In genomic region chr12:6965026-6965661, GRCh38 we compare ENCODE assay signal across 8 cellular contexts. TPM values are rescaled to one million over a fixed set of nuclear protein-coding genes. Genes with fewer than 3 reads are reported as not detected.
A peak's percentile ranks its signal among the peaks of the same experiment; 100 is the strongest.
DNase-seq lines count a peak whose midpoint lies in the region; ATAC-seq, FAIRE-seq and TF ChIP-seq lines count a peak whose summit lies in the region.

No MANE protein-coding gene starts in this region.

- DNase-seq in GM20000 (ENCODE audit: low spot score): peak; percentile 82
- peak; percentile 60 for DNase-seq in NCI-H1048 (lab: John Stamatoyannopoulos, UW)
- DNase-seq in SKM-1 (lab: John Stamatoyannopoulos, UW; ENCODE audit: unreplicated experiment): peak; percentile 7
- DNase-seq in activated naive CD8-positive, alpha-beta T cell treated with anti-CD3 and anti-CD28 coated beads, Interleukin-2, amount 10 ng/mL, durations not matched to agents 7 days and 5 days: peak; percentile 85
- DNase-seq in Right ventricle myocardium superior: peak; percentile 88
- DNase-seq in psoas muscle: peak; percentile 89 to 93
- DNase-seq in urothelium cell line (ENCODE audit: low spot score): peak; percentile 81

- peaks cover 21% of the 10 kb centered on the region for H3K36me3 Mint-ChIP-seq in activated naive CD8-positive, alpha-beta T cell treated with anti-CD3 and anti-CD28 coated beads, Interleukin-2, amount 10 ng/mL, durations not matched to agents 7 days and 5 days

- POLR2A ChIA-PET in activated naive CD8-positive, alpha-beta T cell treated with anti-CD3 and anti-CD28 coated beads, Interleukin-2, amount 10 ng/mL, durations not matched to agents 7 days and 5 days (lab: Charles Lee): interaction anchor here (1.0 to 13.5 kb wide), 4 partner anchors 21 to 143 kb away, joined by 3 to 1055 read pairs (median 6); partner anchors contain the start of genes C12orf57, PTPN6 and RNU7-1

- H3K4me1 Mint-ChIP-seq in activated naive CD8-positive, alpha-beta T cell treated with anti-CD3 and anti-CD28 coated beads, Interleukin-2, amount 10 ng/mL, durations not matched to agents 7 days and 5 days: peaks cover 46% of the 10 kb centered on the region

- no peaks in the 10 kb centered on the region for H3K9me3 Mint-ChIP-seq in activated naive CD8-positive, alpha-beta T cell treated with anti-CD3 and anti-CD28 coated beads, Interleukin-2, amount 10 ng/mL, durations not matched to agents 7 days and 5 days

- H3K9me3 ChIP-seq in psoas muscle: no peaks in the 10 kb centered on the region

- H3K4me3 Mint-ChIP-seq in activated naive CD8-positive, alpha-beta T cell treated with anti-CD3 and anti-CD28 coated beads, Interleukin-2, amount 10 ng/mL, durations not matched to agents 7 days and 5 days: no peak overlapping the region

- no peak for FAIRE-seq in urothelium cell line (lab: Jason Lieb, UNC)

- H3K27ac ChIP-seq in C4-2B (peak overlapping the region; percentile 99), psoas muscle (peak overlapping the region; percentile 85)

- peaks cover 18 to 47% of the 10 kb centered on the region in 2 donors for H3K36me3 ChIP-seq in psoas muscle (ENCODE audit: insufficient read depth in 1 of 2, low read depth in 1 of 2)

- intact Hi-C loops in Right ventricle myocardium superior (cut with DNase I): no loop called here
- intact Hi-C loops in psoas muscle (cut with DNase I): loop anchor here in 1 of 2 donors (5.0 kb wide), 1 partner anchor 52 kb away; the partner anchor contains the start of gene LPCAT3

- TF ChIP-seq CTCF in C4-2B (conservative IDR thresholded peaks at IDR 0.05) (peak; percentile 96), GM20000 (IDR thresholded peaks at IDR 0.05; ENCODE audit: extremely low read depth, missing control alignments) (peak; percentile 91), psoas muscle (IDR thresholded peaks at IDR 0.05) (peak; percentile 87)

- WGBS in psoas muscle, 3 donors: 20 to 25% (median 21%) methylated on average over 12 of the region's 12 CpGs

- H3K4me1 ChIP-seq in psoas muscle: peaks cover 29% of the 10 kb centered on the region

- peak; percentile 61 for ATAC-seq in activated naive CD8-positive, alpha-beta T cell treated with anti-CD3 and anti-CD28 coated beads, Interleukin-2, amount 10 ng/mL, durations not matched to agents 7 days and 5 days (ENCODE audit: low read depth)
- ATAC-seq in Right ventricle myocardium superior (ENCODE audit: poor library complexity) (peak; percentile 81), psoas muscle (peak; percentile 68 to 83 (median 77))

- H3K27ac Mint-ChIP-seq in activated naive CD8-positive, alpha-beta T cell treated with anti-CD3 and anti-CD28 coated beads, Interleukin-2, amount 10 ng/mL, durations not matched to agents 7 days and 5 days: peak overlapping the region; percentile 51

- H3K4me3 ChIP-seq in psoas muscle: no peak overlapping the region

- H3K27me3 Mint-ChIP-seq in activated naive CD8-positive, alpha-beta T cell treated with anti-CD3 and anti-CD28 coated beads, Interleukin-2, amount 10 ng/mL, durations not matched to agents 7 days and 5 days: no peaks in the 10 kb centered on the region

- H3K27me3 ChIP-seq in psoas muscle (ENCODE audit: insufficient read depth in 3 of 3, low read length in 2 of 3): no peaks in the 10 kb centered on the region

RNA-seq across cellular contexts. Expression of gene PHB2, which starts 5.3 kb away (rescaled TPM):
- total RNA-seq in activated naive CD8-positive, alpha-beta T cell treated with anti-CD3 and anti-CD28 coated beads, Interleukin-2, amount 10 ng/mL, durations not matched to agents 7 days and 5 days: 100 to 1,000 TPM; 175 to 189 TPM
- total RNA-seq in Right ventricle myocardium superior (136 TPM), psoas muscle (100 to 1,000 TPM; 137 to 278 (median 180) TPM)
- 100 to 1,000 TPM; 176 to 381 (median 208) TPM for polyA plus RNA-seq in psoas muscle

RNA-seq across cellular contexts. Expression of gene EMG1, which starts 5.6 kb away (rescaled TPM):
- total RNA-seq in activated naive CD8-positive, alpha-beta T cell treated with anti-CD3 and anti-CD28 coated beads, Interleukin-2, amount 10 ng/mL, durations not matched to agents 7 days and 5 days: 10 to 100 TPM; 50.0 to 55.7 TPM
- 39.0 TPM for total RNA-seq in Right ventricle myocardium superior
- 10 to 100 TPM; 30.1 to 59.4 (median 44.8) TPM for total RNA-seq in psoas muscle
- polyA plus RNA-seq in psoas muscle: 10 to 100 TPM; 26.6 to 66.5 (median 50.4) TPM

RNA-seq across cellular contexts. Expression of gene PTPN6, which starts 14.0 kb away (rescaled TPM):
- 100 to 1,000 TPM; 349 to 370 TPM for total RNA-seq in activated naive CD8-positive, alpha-beta T cell treated with anti-CD3 and anti-CD28 coated beads, Interleukin-2, amount 10 ng/mL, durations not matched to agents 7 days and 5 days
- total RNA-seq in Right ventricle myocardium superior (7.2 TPM), psoas muscle (1 to 10 TPM; 3.6 to 7.6 (median 4.6) TPM)
- 1 to 10 TPM; 1.3 to 2.6 (median 2.1) TPM for polyA plus RNA-seq in psoas muscle

RNA-seq across cellular contexts. Expression of gene C12orf57, which starts 21.3 kb away (rescaled TPM):
- 100 to 1,000 TPM; 210 to 217 TPM for total RNA-seq in activated naive CD8-positive, alpha-beta T cell treated with anti-CD3 and anti-CD28 coated beads, Interleukin-2, amount 10 ng/mL, durations not matched to agents 7 days and 5 days
- total RNA-seq in Right ventricle myocardium superior: 251 TPM
- 100 to 1,000 TPM in 2 of 4 donors, 10 to 100 TPM in 2; 80.4 to 110 (median 95.6) TPM for total RNA-seq in psoas muscle
- polyA plus RNA-seq in psoas muscle: 100 to 1,000 TPM; 223 to 269 (median 247) TPM

RNA-seq across cellular contexts. Expression of gene RNU7-1, which starts 21.5 kb away (rescaled TPM):
- not detected for total RNA-seq in activated naive CD8-positive, alpha-beta T cell treated with anti-CD3 and anti-CD28 coated beads, Interleukin-2, amount 10 ng/mL, durations not matched to agents 7 days and 5 days
- total RNA-seq in Right ventricle myocardium superior (not detected), psoas muscle (not detected)
- polyA plus RNA-seq in psoas muscle: not detected

Comparison
In these comparisons a context has a peak if more than half of its experiments do, and no peak if none do; other contexts are left out.
1. DNase-seq: peak in every context shown above with its lines; median percentile 91 in psoas muscle; 88 in Right ventricle myocardium superior; 85 in activated naive CD8-positive, alpha-beta T cell treated with anti-CD3 and anti-CD28 coated beads, Interleukin-2, amount 10 ng/mL, durations not matched to agents 7 days and 5 days; 82 in GM20000; 81 in urothelium cell line; 60 in NCI-H1048; 7 in SKM-1.
2. RNA of gene PTPN6, which starts 14.0 kb away (total RNA-seq): 349 to 370 TPM in activated naive CD8-positive, alpha-beta T cell treated with anti-CD3 and anti-CD28 coated beads, Interleukin-2, amount 10 ng/mL, durations not matched to agents 7 days and 5 days; 7.2 TPM in Right ventricle myocardium superior (single experiment) and 3.6 to 7.6 TPM in psoas muscle; every median in the first group is over 10 times any median in the second.
3. Peak in every context shown above with its lines, with median percentiles within 50 percentile points of each other: CTCF ChIP-seq and ATAC-seq.